Comparison of ENCODE assay signal across 1 cellular context in the genomic region with DNA sequence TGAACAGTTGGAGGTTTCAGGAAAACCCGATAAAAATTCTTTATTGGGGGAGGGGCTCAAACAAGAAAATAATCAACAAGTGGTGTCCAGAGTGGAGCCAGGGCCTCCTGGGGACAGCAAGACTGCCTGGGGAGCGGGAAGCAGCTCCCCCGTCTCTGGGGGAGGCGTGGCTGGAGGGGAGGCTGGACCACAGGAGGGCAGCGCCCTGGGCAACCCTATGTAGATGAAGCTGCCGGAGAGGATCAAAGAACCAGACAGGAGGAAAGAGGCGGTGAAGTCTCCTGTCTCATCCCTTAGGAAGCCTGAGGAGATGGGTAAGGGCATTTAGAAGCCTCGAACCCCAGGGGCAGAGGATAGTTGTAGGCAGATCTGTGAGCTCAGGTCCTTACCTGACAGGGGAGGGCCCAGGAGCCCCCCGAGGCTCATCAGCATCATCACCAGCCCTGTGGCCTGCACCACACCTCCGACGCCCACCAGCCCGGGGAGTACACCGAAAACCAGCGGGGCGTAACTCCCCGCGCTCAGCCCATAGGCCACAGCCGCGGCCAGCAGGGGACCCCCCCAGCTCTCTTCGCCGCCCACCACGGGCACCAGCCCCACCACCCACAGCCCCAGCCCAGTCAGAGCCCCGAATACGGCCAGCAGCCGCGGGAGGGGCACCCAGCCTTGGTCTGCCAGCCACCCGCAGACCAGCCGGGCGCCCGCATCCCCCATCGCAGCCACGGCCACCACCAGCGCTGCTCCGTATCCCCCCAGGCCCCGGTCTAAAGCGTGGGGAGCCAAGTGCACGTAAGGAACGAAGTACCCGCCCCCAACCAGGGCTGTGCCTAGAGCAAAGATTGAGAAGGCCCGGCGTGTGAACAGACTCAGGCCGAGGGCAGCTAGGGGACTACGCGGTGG.
TF ChIP-seq lines count a peak whose summit lies in the region.

No MANE protein-coding gene starts in this region.

TF ChIP-seq in endothelial cell of umbilical vein, 7 proteins besides CTCF, POLR2A, EP300 and RAD21:
- TF ChIP-seq POLR2AphosphoS5 (IDR thresholded peaks at IDR 0.05; ENCODE audit: insufficient read depth, low read depth, low read length) (no peak), GATA2 (IDR thresholded peaks at IDR 0.05; ENCODE audit: insufficient read depth, insufficient read length, low read depth, low read length) (no peak), JUN (IDR thresholded peaks at IDR 0.05; ENCODE audit: borderline replicate concordance, insufficient read depth, insufficient read length, low read depth) (no peak), EZH2 (IDR thresholded peaks at IDR 0.05; ENCODE audit: borderline replicate concordance, low read depth, low read length, severe bottlenecking) (no peak), MYC (IDR thresholded peaks at IDR 0.05; ENCODE audit: low read depth, low read length) (no peak), FOS (IDR thresholded peaks at IDR 0.05; ENCODE audit: borderline replicate concordance, insufficient read depth, low read length) (no peak), MAX (IDR thresholded peaks at IDR 0.05; ENCODE audit: insufficient read depth, insufficient read length) (no peak)
